In genomic region chr10:92291921-92292860, GRCh38 we compare ENCODE assay signal across 1 cellular context.
TF ChIP-seq lines count a peak whose summit lies in the region.

No MANE protein-coding gene starts in this region.

TF ChIP-seq in H1, 55 proteins besides CTCF, POLR2A, EP300 and RAD21 (continued from another document):
- 0 out of 4 replicates have a peak, but pooled peaks of 1 of the 2 experiments have one; percentile 8 for TF ChIP-seq SIN3A (conservative IDR thresholded peaks at IDR 0.05 in 1 of 2, IDR thresholded peaks at IDR 0.05 in 1 of 2; ENCODE audit: low read depth in 1 of 2, low read length in 2 of 2)
- no peak for TF ChIP-seq SAP30 (IDR thresholded peaks at IDR 0.05; ENCODE audit: insufficient read depth, insufficient replicate concordance, low read length)
- TF ChIP-seq MAX (IDR thresholded peaks at IDR 0.05) = no peak
- no peak for TF ChIP-seq CHD1 (IDR thresholded peaks at IDR 0.05; ENCODE audit: low read depth, low read length)
- TF ChIP-seq RFX5 (IDR thresholded peaks at IDR 0.05; ENCODE audit: borderline replicate concordance, low read depth, low read length) = no peak
- TF ChIP-seq SP1 (IDR thresholded peaks at IDR 0.05; ENCODE audit: low read depth, low read length) = no peak
